8 cellular contexts compared by ENCODE assay signal in genomic region chr6:144286503-144287393, GRCh38. TPM values are rescaled to one million over a fixed set of nuclear protein-coding genes. Genes with fewer than 3 reads are reported as not detected.
DNase-seq lines count a peak whose midpoint lies in the region; ATAC-seq and TF ChIP-seq lines count a peak whose summit lies in the region.

No MANE protein-coding gene starts in this region.

- peaks cover 18 to 24% (median 21%) of the 10 kb centered on the region in 3 donors for H3K4me1 Mint-ChIP-seq in T-cell
- peaks cover 26 to 39% of the 10 kb centered on the region in 2 donors for H3K4me1 Mint-ChIP-seq in effector memory CD8-positive, alpha-beta T cell (ENCODE audit: low read depth in 2 of 2)

- no peak overlapping the region for H3K27ac Mint-ChIP-seq in T-cell
- peak overlapping the region; percentile 90 to 93 for H3K27ac Mint-ChIP-seq in effector memory CD8-positive, alpha-beta T cell

- H3K4me3 Mint-ChIP-seq in T-cell: peak overlapping the region; percentile 92 to 98 (median 94)
- peak overlapping the region; percentile 99 for H3K4me3 Mint-ChIP-seq in effector memory CD8-positive, alpha-beta T cell

- peak overlapping the region; percentile 91 for H3K4me2 ChIP-seq in GM23248 (ENCODE audit: unreplicated experiment)

- POLR2A ChIA-PET in T-cell (lab: Charles Lee): interaction anchor here (0.6 to 0.9 kb wide), 3 partner anchors 48 to 223 kb away, joined by 3 to 5 read pairs (median 3); no protein-coding TSS in a partner anchor

- 1 to 2% methylated on average over 48 to 53 of the region's 53 CpGs for WGBS in GM23248 (ENCODE audit: low coverage in 1 of 2, low lambda C conversion rate in 2 of 2, missing lambda C conversion rate in 2 of 2), 2 experiments
- under 1% methylated on average over 24 of the region's 53 CpGs for WGBS in suprapubic skin

- H3K79me2 ChIP-seq in ACC112 (ENCODE audit: control insufficient read depth, insufficient read depth, low read length, unreplicated experiment) (peaks cover 63% of the 10 kb centered on the region), GM23248 (ENCODE audit: insufficient read depth) (peaks cover 74% of the 10 kb centered on the region)

- H3K9ac ChIP-seq in GM23248: peak overlapping the region; percentile 93

- TF ChIP-seq CTCF in lower lobe of right lung (IDR thresholded peaks at IDR 0.05): no peak
- TF ChIP-seq CTCF in suprapubic skin (IDR thresholded peaks at IDR 0.05): no peak

- intact Hi-C loops in lower lobe of right lung (cut with DNase I): no loop called here

- no peaks in the 10 kb centered on the region for H3K27me3 ChIP-seq in ACC112 (ENCODE audit: insufficient read depth, low read length)
- H3K27me3 ChIP-seq in GM23248 (replicated peaks; ENCODE audit: insufficient read depth): no peaks in the 10 kb centered on the region
- H3K27me3 ChIP-seq in lower lobe of right lung (ENCODE audit: low read depth): no peaks in the 10 kb centered on the region
- no peaks in the 10 kb centered on the region for H3K27me3 ChIP-seq in suprapubic skin

- H3K27me3 Mint-ChIP-seq in T-cell: peaks cover 0 to 3% of the 10 kb centered on the region in 2 donors
- no peaks in the 10 kb centered on the region for H3K27me3 Mint-ChIP-seq in effector memory CD8-positive, alpha-beta T cell

- peaks cover 26% of the 10 kb centered on the region for H3F3A ChIP-seq in GM23248 (ENCODE audit: insufficient read depth)

- peaks cover 2% of the 10 kb centered on the region for H3K36me3 ChIP-seq in ACC112 (ENCODE audit: insufficient read depth, low read length)
- peaks cover 3% of the 10 kb centered on the region; the same call in 1 of the 2 replicates for H3K36me3 ChIP-seq in GM23248 (ENCODE audit: low read depth)
- H3K36me3 ChIP-seq in lower lobe of right lung: peaks cover 4% of the 10 kb centered on the region
- no peaks in the 10 kb centered on the region for H3K36me3 ChIP-seq in suprapubic skin

- H3K4me3 ChIP-seq in ACC112 (ENCODE audit: low read depth, low read length): peak overlapping the region; percentile 91
- peak overlapping the region; percentile 93 for H3K4me3 ChIP-seq in GM23248
- peak overlapping the region; percentile 96 for H3K4me3 ChIP-seq in lower lobe of right lung
- H3K4me3 ChIP-seq in suprapubic skin: peak overlapping the region; percentile 77

- H3K9me2 ChIP-seq in GM23248 (ENCODE audit: insufficient read depth): no peaks in the 10 kb centered on the region

- no peak for TF ChIP-seq EP300 in suprapubic skin (IDR thresholded peaks at IDR 0.05)

- H3K4me1 ChIP-seq in ACC112 (ENCODE audit: control insufficient read depth, insufficient read depth, low read length, unreplicated experiment) (peaks cover 20% of the 10 kb centered on the region), GM23248 (ENCODE audit: insufficient read depth) (peaks cover 14% of the 10 kb centered on the region), lower lobe of right lung (peaks cover 31% of the 10 kb centered on the region), suprapubic skin (peaks cover 19% of the 10 kb centered on the region)

- H2AFZ ChIP-seq in ACC112 (ENCODE audit: low read length, unreplicated experiment): peak overlapping the region; percentile 49
- H2AFZ ChIP-seq in GM23248: peak overlapping the region; percentile 83

- peak overlapping the region; percentile 73 for H3K27ac ChIP-seq in ACC112 (ENCODE audit: low read depth, low read length)
- peak overlapping the region; percentile 88 for H3K27ac ChIP-seq in GM23248
- H3K27ac ChIP-seq in lower lobe of right lung: peak overlapping the region; percentile 93
- H3K27ac ChIP-seq in suprapubic skin: peak overlapping the region; percentile 96

- H4K20me1 ChIP-seq in GM23248 (ENCODE audit: insufficient read depth): no peaks in the 10 kb centered on the region

- DNase-seq in GM23248: peak; percentile 86
- peak in 6 of 34 experiments; percentile 7 to 23 (median 12) for DNase-seq in T-cell
- peak in 1 of 3 experiments; percentile 11 for DNase-seq in effector memory CD8-positive, alpha-beta T cell
- DNase-seq in lower lobe of right lung: peak; percentile 80
- peak; percentile 88 to 89 for DNase-seq in suprapubic skin (ENCODE audit: low spot score in 2 of 2)

- H3K9me3 ChIP-seq in GM23248 (ENCODE audit: low read depth) (no peaks in the 10 kb centered on the region), lower lobe of right lung (no peaks in the 10 kb centered on the region), suprapubic skin (no peaks in the 10 kb centered on the region)

- ATAC-seq in T-cell (replicated peaks in 1 of 4) (no peak), lower lobe of right lung (peak; percentile 64 to 69), GM19452 (IDR thresholded peaks at IDR 0.05; ENCODE audit: unreplicated experiment) (no peak), HG03045 (IDR thresholded peaks at IDR 0.05; ENCODE audit: unreplicated experiment) (no peak)
- ATAC-seq in effector memory CD8-positive, alpha-beta T cell (replicated peaks): no peak

- H3K9me3 Mint-ChIP-seq in T-cell: no peaks in the 10 kb centered on the region
- no peaks in the 10 kb centered on the region for H3K9me3 Mint-ChIP-seq in effector memory CD8-positive, alpha-beta T cell

- CTCF ChIA-PET in T-cell (lab: Charles Lee): interaction anchor here in 1 of 2 donors (0.7 to 1.4 kb wide), 3 partner anchors 19 to 492 kb away, joined by 3 to 5 read pairs (median 3); no protein-coding TSS in a partner anchor

- peak in 1 of 2 donors; percentile 15 for TF ChIP-seq POLR2A in suprapubic skin (IDR thresholded peaks at IDR 0.05)

- in situ Hi-C loops in GM23248 (cut with MboI): no loop called here

- H3K36me3 Mint-ChIP-seq in T-cell: no peaks in the 10 kb centered on the region
- peaks cover 7% of the 10 kb centered on the region for H3K36me3 Mint-ChIP-seq in effector memory CD8-positive, alpha-beta T cell (ENCODE audit: insufficient read depth)

RNA-seq across cellular contexts. Expression of gene UTRN, which starts 1.6 kb away (rescaled TPM):
- total RNA-seq in GM23248 (2014; rRNA removed; shearing (Covaris generic)): 103 TPM in 2 replicates
- 46.6 and 49.4 TPM in 2 replicates for polyA plus RNA-seq in GM23248 (2016; fragmentation: Nextera tagmentation; extraction: Ambion mirVana)
- 100 to 1,000 TPM; 130 to 247 (median 164) TPM for total RNA-seq in T-cell
- total RNA-seq in lower lobe of right lung: 275 TPM
- total RNA-seq in suprapubic skin: 100 to 1,000 TPM in 2 of 4 donors, 10 to 100 TPM in 2; 76.1 to 147 (median 93.1) TPM

Comparison
In these comparisons a context has a peak if more than half of its experiments do, and no peak if none do; other contexts are left out.
1. ATAC-seq: peak in lower lobe of right lung (2 of 2); none in T-cell (0 of 4), effector memory CD8-positive, alpha-beta T cell (single experiment), GM19452 (single experiment) and HG03045 (single experiment).
2. H3K27ac Mint-ChIP-seq: peak in effector memory CD8-positive, alpha-beta T cell (2 of 2); none in T-cell (0 of 2).
3. Peak in every context shown above with its lines, with median percentiles within 50 percentile points of each other: H3K27ac ChIP-seq and H3K4me3 ChIP-seq.